Comparison of ENCODE assay signal across 20 cellular contexts in the genomic region with DNA sequence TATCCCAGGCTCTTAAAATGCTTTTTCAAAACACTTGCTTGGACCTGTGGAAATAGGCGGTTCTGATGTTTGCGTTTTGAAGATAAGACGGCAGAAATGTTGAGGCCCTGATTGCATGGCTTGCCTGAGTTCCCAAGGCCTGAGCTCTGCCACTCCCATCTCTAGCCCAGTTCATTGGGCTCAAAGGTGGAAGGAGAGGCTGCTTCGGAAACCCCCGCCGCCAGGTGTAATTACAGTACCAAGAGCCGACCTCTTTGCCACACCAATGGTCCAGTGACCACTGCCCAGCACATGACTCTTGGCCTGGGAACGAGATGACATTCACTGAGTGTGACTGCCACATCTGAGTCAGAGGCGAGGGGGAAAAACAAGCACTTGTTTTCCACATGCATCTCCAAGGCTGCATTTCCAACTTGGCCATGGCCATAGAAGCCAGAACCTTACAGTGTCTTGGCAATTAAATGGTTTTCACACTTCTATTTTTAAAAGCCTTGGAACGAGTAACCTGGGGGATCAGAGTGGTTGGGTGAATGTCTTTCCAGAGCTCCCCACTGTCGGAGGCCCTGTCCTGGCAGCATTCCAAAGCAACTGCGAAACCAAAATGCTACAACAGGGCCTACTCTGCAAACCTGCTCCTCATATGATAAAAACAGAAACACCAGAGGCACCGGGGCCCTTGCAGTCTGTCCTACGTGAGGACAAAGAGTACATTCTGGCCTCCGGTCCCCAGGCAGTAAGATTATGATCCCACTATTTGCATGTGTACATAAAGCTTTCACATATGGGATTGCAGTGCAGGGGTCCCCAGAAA.
DNase-seq lines count a peak whose midpoint lies in the region; ATAC-seq and TF ChIP-seq lines count a peak whose summit lies in the region.
"Had no signal": no experiment of that assay in that cellular context is flagged by ENCODE, and none has a peak within 500 bp of the region (broad histone marks: within the 10 kb centered on the region; RNA-seq: fewer than 3 reads in every experiment).

No MANE protein-coding gene starts in this region.

- TF ChIP-seq CTCF in mucosa of descending colon (IDR thresholded peaks at IDR 0.05) (no peak), transverse colon (IDR thresholded peaks at IDR 0.05) (peak in 2 of 5 experiments; percentile 32 to 35)

- H3K27me3 ChIP-seq in duodenal mucosa (ENCODE audit: control insufficient read depth in 1 of 2, insufficient read depth in 2 of 2, low read length in 2 of 2) (no peaks in the 10 kb centered on the region), transverse colon (no peaks in the 10 kb centered on the region)
- H3K27me3 ChIP-seq: BLaER1, neutrophil, right lobe of liver, testis had no signal

- in situ Hi-C loops in transverse colon (cut with MboI; ENCODE audit: low pct_ligation_motif_present in 1 of 4, low pct_unique_long_range_greater_than_20kb in 1 of 4, low sequenced_read_pairs in 3 of 4), result loop anchor here in 2 of 4 donors (25.0 kb wide), 3 partner anchors 425 to 825 kb away; no protein-coding TSS in a partner anchor

- intact Hi-C loops in mucosa of descending colon (cut with DNase I, micrococcal nuclease) (no loop called here), transverse colon (cut with DNase I; ENCODE audit: low total_unique reads) (loop anchor here (5.0 kb wide), 1 partner anchor 160 kb away; no protein-coding TSS in a partner anchor)

- H3K36me3 ChIP-seq in duodenal mucosa (ENCODE audit: control insufficient read depth in 1 of 2, insufficient read depth in 2 of 2, low read length in 2 of 2) (no peaks in the 10 kb centered on the region), mucosa of descending colon (ENCODE audit: low read depth) (no peaks in the 10 kb centered on the region), transverse colon (no peaks in the 10 kb centered on the region)
- H3K36me3 ChIP-seq: BLaER1, neutrophil, right lobe of liver had no signal

- H3K9me3 ChIP-seq in duodenal mucosa (ENCODE audit: control insufficient read depth in 1 of 2, low read length in 2 of 2) (no peaks in the 10 kb centered on the region), mucosa of descending colon (no peaks in the 10 kb centered on the region), transverse colon (no peaks in the 10 kb centered on the region)
- H3K9me3 ChIP-seq: BLaER1, neutrophil, right lobe of liver, testis had no signal

- WGBS in transverse colon (ENCODE audit: low coverage in 1 of 2), 2 donors, result 35 to 48% methylated on average over 12 to 15 of the region's 15 CpGs

- H3K4me3 ChIP-seq in duodenal mucosa (ENCODE audit: low read depth in 1 of 2, low read length in 2 of 2) (no peak overlapping the region), mucosa of descending colon (no peak overlapping the region), transverse colon (no peak overlapping the region)
- H3K4me3 ChIP-seq: BLaER1, lung, right lobe of liver, testis had no signal

- H3K27ac ChIP-seq in duodenal mucosa (ENCODE audit: low read depth, low read length) (peak overlapping the region; percentile 71), transverse colon (peak overlapping the region; percentile 74 to 84 (median 80))
- H3K27ac ChIP-seq: BLaER1, neutrophil, right lobe of liver, testis had no signal

- peak overlapping the region in 1 of 2 donors; percentile 18 for H3K9ac ChIP-seq in duodenal mucosa (ENCODE audit: low read depth in 1 of 2, low read length in 2 of 2)
- H3K9ac ChIP-seq: BLaER1 had no signal

- no peak for TF ChIP-seq EP300 in transverse colon (IDR thresholded peaks at IDR 0.05; ENCODE audit: low read depth)

- no peak for TF ChIP-seq POLR2A in transverse colon (IDR thresholded peaks at IDR 0.05)

- DNase-seq in NCI-H1048 (lab: John Stamatoyannopoulos, UW), result peak; percentile 67
- peak; percentile 83 to 88 (median 86) for DNase-seq in mucosa of descending colon
- DNase-seq in transverse colon, result peak; percentile 84
- no peak for DNase-seq in midbrain (lab: John Stamatoyannopoulos, UW)
- no peak for DNase-seq in glomerular visceral epithelial cell (ENCODE audit: extremely low spot score)
- DNase-seq: activated B cell treated with CpG ODN at 0.5 μM for 24 hours; amniotic stem cell; DMS153; foreskin melanocyte; NCI-H2171; stimulated activated CD4-positive, alpha-beta T cell treated with anti-CD3 and anti-CD28 coated beads, Interleukin-4, amount 100 ng/mL, for 1 hour; stimulated activated CD8-positive, alpha-beta memory T cell treated with anti-CD3 and anti-CD28 coated beads, Interleukin-4, amount 100 ng/mL, for 48 hours; testis had no signal

- ATAC-seq in mucosa of descending colon (peak; percentile 97), GM18909 (IDR thresholded peaks at IDR 0.05; ENCODE audit: poor library complexity, unreplicated experiment) (no peak)
- ATAC-seq: activated T-helper 17 cell treated with anti-CD3 and anti-CD28 coated beads, Interleukin-2, amount 50 U/mL, for 72 hours; right lobe of liver had no signal

- H3K4me1 ChIP-seq in duodenal mucosa (ENCODE audit: control insufficient read depth in 1 of 2, insufficient read depth in 2 of 2, low read length in 2 of 2) (peaks cover 23 to 30% of the 10 kb centered on the region in 2 donors), mucosa of descending colon (ENCODE audit: low read depth) (peaks cover 26% of the 10 kb centered on the region), transverse colon (peaks cover 0 to 38% (median 18%) of the 10 kb centered on the region in 4 donors)
- H3K4me1 ChIP-seq: BLaER1, testis had no signal

Comparison
In these comparisons a context has a peak if more than half of its experiments do, and no peak if none do; other contexts are left out.
1. DNase-seq: peak in NCI-H1048 (single experiment), mucosa of descending colon (3 of 3) and transverse colon (single experiment); none in midbrain (single experiment) and glomerular visceral epithelial cell (single experiment).